ENCODE assay signal across 8 cellular contexts in the genomic region with DNA sequence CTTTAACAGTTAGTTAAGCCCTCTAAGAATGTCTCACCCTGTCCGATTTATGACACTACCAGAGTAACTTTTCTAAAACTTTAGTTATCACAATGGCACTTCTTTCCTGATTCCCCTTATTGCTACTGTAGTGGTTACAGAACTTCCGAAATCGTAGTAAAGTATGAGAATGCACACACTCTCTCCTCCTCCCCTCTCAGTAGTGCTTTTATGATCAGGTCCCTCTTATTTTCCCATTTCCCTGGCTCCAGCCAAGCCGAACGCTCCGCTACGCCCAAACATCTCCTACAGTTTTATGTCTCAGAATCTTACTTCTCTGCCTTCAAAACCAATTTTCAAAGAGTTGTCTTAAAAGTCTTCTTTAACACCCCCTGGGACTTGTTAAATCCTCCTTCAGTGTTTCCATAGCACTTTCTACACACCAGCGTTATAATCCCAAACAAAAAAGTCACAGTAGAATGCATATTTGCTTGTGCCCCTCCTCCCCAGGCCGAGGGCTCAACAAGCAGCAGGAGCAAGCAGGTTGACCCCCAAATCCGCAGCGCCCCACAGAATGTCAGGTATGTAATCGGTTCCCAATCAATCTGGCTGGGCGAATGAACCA. TPM values are rescaled to one million over a fixed set of nuclear protein-coding genes. Genes with fewer than 3 reads are reported as not detected.
DNase-seq lines count a peak whose midpoint lies in the region; ATAC-seq, FAIRE-seq and TF ChIP-seq lines count a peak whose summit lies in the region.

No MANE protein-coding gene starts in this region.

- H3K9me3 ChIP-seq in neuronal stem cell (replicated peaks in 1 of 2; ENCODE audit: control insufficient read depth in 2 of 2, insufficient read depth in 1 of 2, low read depth in 1 of 2, low read length in 2 of 2): no peaks in the 10 kb centered on the region

- POLR2A ChIA-PET in RWPE1 (lab: Yijun Ruan, JAX; ENCODE audit: low non-redundant PET): no interaction called here

- H3K79me1 ChIP-seq in neuronal stem cell (ENCODE audit: low read depth, low read length): peaks cover 2% of the 10 kb centered on the region

- in situ Hi-C loops in GM13976 (cut with MboI; ENCODE audit: low sequenced_read_pairs, unreplicated experiment): no loop called here

- H2BK120ac ChIP-seq in neuronal stem cell (ENCODE audit: low read depth, low read length): no peak overlapping the region

- peak in 2 of 3 experiments; percentile 55 to 68 for DNase-seq in NCI-H1417 (lab: John Stamatoyannopoulos, UW)
- no peak for DNase-seq in NCI-H1417 treated with DMSO at 0.1 percent for 48 hours (lab: John Stamatoyannopoulos, UW)
- no peak for DNase-seq in RWPE1 (ENCODE audit: low spot score)
- no peak for DNase-seq in epithelial cell of prostate (ENCODE audit: low read depth, low spot score)
- DNase-seq in neuronal stem cell (ENCODE audit: low spot score): no peak
- DNase-seq in H54 (ENCODE audit: insufficient read length, low spot score): no peak
- no peak for DNase-seq in GM13976 (ENCODE audit: low spot score)

- no peak for TF ChIP-seq POLR2A in H54 (IDR thresholded peaks at IDR 0.05; ENCODE audit: low read depth, low read length)

- peak overlapping the region; percentile 99 for H3K18ac ChIP-seq in neuronal stem cell (ENCODE audit: low read length)

- H3K36me3 ChIP-seq in neuronal stem cell (replicated peaks in 1 of 2; ENCODE audit: control insufficient read depth in 2 of 2, insufficient read depth in 2 of 2, low read length in 2 of 2): peaks cover 3 to 15% of the 10 kb centered on the region in 2 donors

- H3K4me1 ChIP-seq in neuronal stem cell (ENCODE audit: control insufficient read depth in 2 of 2, insufficient read depth in 1 of 2, low read depth in 1 of 2, low read length in 2 of 2): peaks cover 0 to 2% of the 10 kb centered on the region in 2 donors

- TF ChIP-seq CTCF in RWPE1 (conservative IDR thresholded peaks at IDR 0.05; ENCODE audit: low read depth): no peak
- TF ChIP-seq CTCF in GM13976 (IDR thresholded peaks at IDR 0.05; ENCODE audit: borderline replicate concordance, control extremely low read depth, extremely low read depth, insufficient read depth, missing control alignments): no peak

- peak overlapping the region; percentile 14 for H3K14ac ChIP-seq in neuronal stem cell (ENCODE audit: low read length)

- no peak overlapping the region for H3K23ac ChIP-seq in neuronal stem cell (ENCODE audit: low read depth, low read length, poor library complexity)

- no peak overlapping the region for H4K8ac ChIP-seq in neuronal stem cell (ENCODE audit: low read depth, low read length)

- H3K27ac ChIP-seq in RWPE1 (peak overlapping the region; percentile 87), epithelial cell of prostate (peak overlapping the region; percentile 23), neuronal stem cell (replicated peaks; ENCODE audit: low read length) (peak overlapping the region; percentile 93)

- no peak overlapping the region for H4K91ac ChIP-seq in neuronal stem cell (ENCODE audit: low read depth, low read length, poor library complexity)

- H3K27me3 ChIP-seq in neuronal stem cell (ENCODE audit: control insufficient read depth in 3 of 3, insufficient read depth in 3 of 3, low read depth in 1 of 3, low read length in 3 of 3): no peaks in the 10 kb centered on the region

- no peak for FAIRE-seq in H54 (lab: Jason Lieb, UNC)

- no peak overlapping the region for H3K4ac ChIP-seq in neuronal stem cell (ENCODE audit: low read length)

- H3K4me2 ChIP-seq in neuronal stem cell (ENCODE audit: insufficient read depth, low read length, poor library complexity, severe bottlenecking): peak overlapping the region; percentile 65

- peak overlapping the region; percentile 93 for H2BK15ac ChIP-seq in neuronal stem cell (ENCODE audit: low read length)

- H2AK5ac ChIP-seq in neuronal stem cell (ENCODE audit: low read depth, low read length): peak overlapping the region; percentile 47

- peak overlapping the region; percentile 92 for H3K9ac ChIP-seq in neuronal stem cell (ENCODE audit: low read depth, low read length, poor library complexity)

- no peak overlapping the region for H2BK5ac ChIP-seq in neuronal stem cell (ENCODE audit: low read length)

- no CpG with 5 or more reads among the region's 13 CpGs for WGBS in neuronal stem cell (ENCODE audit: extremely low coverage in 2 of 2, insufficient read length in 2 of 2, insufficient replicate concordance in 1 of 2), 2 donors

- H3K4me3 ChIP-seq in neuronal stem cell (ENCODE audit: low read length in 2 of 2): peak overlapping the region; percentile 81 to 89

- H2AFZ ChIP-seq in neuronal stem cell (ENCODE audit: low read length): peak overlapping the region; percentile 92

- ATAC-seq in HG02840 (IDR thresholded peaks at IDR 0.05; ENCODE audit: low FRiP score, unreplicated experiment): peak; percentile 19

- H2BK12ac ChIP-seq in neuronal stem cell (ENCODE audit: low read length): no peak overlapping the region

- CTCF ChIA-PET in RWPE1 (lab: Yijun Ruan, JAX): interaction anchor here (0.6 kb wide), 2 partner anchors 12 to 1372 kb away, joined by 3 read pairs; no protein-coding TSS in a partner anchor

RNA-seq across cellular contexts. Expression of a gene that starts 0.7 kb away (rescaled TPM):
- 110 TPM for polyA plus RNA-seq in neuronal stem cell (2013, experiment 1 of 2)
- 110 TPM for polyA plus RNA-seq in neuronal stem cell (2013, experiment 2 of 2)

Comparison
In these comparisons a context has a peak if more than half of its experiments do, and no peak if none do; other contexts are left out.
1. DNase-seq: peak in NCI-H1417 (2 of 3); none in NCI-H1417 treated with DMSO at 0.1 percent for 48 hours (single experiment), RWPE1 (single experiment), epithelial cell of prostate (single experiment), neuronal stem cell (single experiment), H54 (single experiment) and GM13976 (single experiment).
2. H3K27ac ChIP-seq: peak in every context shown above with its lines; median percentile 93 in neuronal stem cell; 87 in RWPE1; 23 in epithelial cell of prostate.